24 cellular contexts compared by ENCODE assay signal in genomic region chr3:31673950-31674349, GRCh38.
"Had no signal": no experiment of that assay in that cellular context is flagged by ENCODE, and none has a peak within 500 bp of the region (broad histone marks: within the 10 kb centered on the region; RNA-seq: fewer than 3 reads in every experiment).

No MANE protein-coding gene starts in this region.

- DNase-seq: colonic mucosa; cortex of kidney; effector CD8-positive, alpha-beta T cell; effector memory CD8-positive, alpha-beta T cell; endodermal cell; esophagus squamous epithelium; foreskin fibroblast; foreskin melanocyte; gastrocnemius medialis; glutamatergic neuron; head of caudate nucleus; heart right ventricle; hippocampal formation; left cardiac atrium; left lung; left ventricle myocardium superior; lower lobe of right lung; mesendoderm; midbrain; naive B cell; naive thymus-derived CD8-positive, alpha-beta T cell had no signal

- H3K4me1 ChIP-seq: colonic mucosa, gastrocnemius medialis had no signal

- H3K27ac ChIP-seq: colonic mucosa, esophagus squamous epithelium, gastrocnemius medialis, heart right ventricle, left lung, lower lobe of right lung had no signal

- H3K4me3 ChIP-seq: colonic mucosa, esophagus squamous epithelium, gastrocnemius medialis, heart right ventricle, left lung, lower lobe of right lung had no signal

- H3K27me3 ChIP-seq: colonic mucosa, esophagus squamous epithelium, gastrocnemius medialis, heart right ventricle, left lung had no signal

- H3K36me3 ChIP-seq: colonic mucosa, gastrocnemius medialis, left lung, lower lobe of right lung had no signal

- ATAC-seq: effector memory CD8-positive, alpha-beta T cell; gastrocnemius medialis; heart right ventricle; left cardiac atrium; left lung; left ventricle myocardium superior; lower lobe of right lung; naive thymus-derived CD8-positive, alpha-beta T cell had no signal

- H3K9me3 ChIP-seq: colonic mucosa, esophagus squamous epithelium, gastrocnemius medialis, heart right ventricle, left lung, lower lobe of right lung had no signal

- FAIRE-seq: endometrium, islet of Langerhans, keratinocyte had no signal
